ENCODE assay signal across 14 cellular contexts in the genomic region with DNA sequence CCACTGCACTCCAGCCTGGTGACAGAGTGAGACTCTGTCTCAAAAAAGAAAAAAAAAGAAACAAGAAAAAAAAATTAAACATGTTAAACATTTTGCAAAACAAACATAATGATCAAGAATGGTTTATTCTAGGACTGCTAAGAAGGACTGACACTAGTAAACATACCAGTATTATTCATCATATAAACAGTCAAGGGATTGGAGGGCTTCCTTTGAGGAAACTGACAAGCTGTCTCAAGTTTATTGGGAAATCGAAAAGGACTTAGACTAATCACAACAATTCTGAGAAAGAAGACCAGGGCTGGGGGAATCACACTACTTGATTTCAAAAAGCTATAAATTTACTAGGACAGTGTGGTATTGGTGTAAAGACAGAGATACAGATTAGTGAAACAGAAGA.
"Had no signal": no experiment of that assay in that cellular context is flagged by ENCODE, and none has a peak within 500 bp of the region (broad histone marks: within the 10 kb centered on the region; RNA-seq: fewer than 3 reads in every experiment).

No MANE protein-coding gene starts in this region.

- H3K27ac Mint-ChIP-seq: activated CD8-positive, alpha-beta T cell treated with anti-CD3 and anti-CD28 coated beads, Interleukin-2, amount 10 ng/mL, durations not matched to agents 7 days and 5 days; brain; WTC11 had no signal

- ATAC-seq: activated CD8-positive, alpha-beta T cell treated with anti-CD3 and anti-CD28 coated beads, Interleukin-2, amount 10 ng/mL, durations not matched to agents 7 days and 5 days; heart right ventricle; left ventricle myocardium superior; WTC11 had no signal

- DNase-seq: activated CD4-positive, alpha-beta T cell treated with anti-CD3 and anti-CD28 coated beads for 48 hours; activated CD8-positive, alpha-beta T cell treated with anti-CD3 and anti-CD28 coated beads, Interleukin-2, amount 10 ng/mL, durations not matched to agents 7 days and 5 days; activated naive CD4-positive, alpha-beta T cell treated with Interleukin-2 at 50 U/mL for 16 hours; cerebellar nuclear complex; dermis blood vessel endothelial cell; heart right ventricle; kidney; left ventricle myocardium superior; stomach; T-helper 1 cell; uterus had no signal

- H3K27me3 Mint-ChIP-seq: brain had no signal

- H3K4me3 ChIP-seq: heart right ventricle, stomach, uterus had no signal

- H3K4me1 ChIP-seq: heart right ventricle, stomach, uterus had no signal

- H3K4me3 Mint-ChIP-seq: activated CD8-positive, alpha-beta T cell treated with anti-CD3 and anti-CD28 coated beads, Interleukin-2, amount 10 ng/mL, durations not matched to agents 7 days and 5 days; brain; neural crest cell; WTC11 had no signal

- H3K4me1 Mint-ChIP-seq: brain, WTC11 had no signal

- H3K36me3 ChIP-seq: uterus had no signal

- H3K9me3 ChIP-seq: heart right ventricle, stomach, uterus had no signal

- H3K27ac ChIP-seq: heart right ventricle, stomach, uterus had no signal

- H3K27me3 ChIP-seq: heart right ventricle, stomach, uterus had no signal
